ENCODE assay signal across 1 cellular context in the genomic region with DNA sequence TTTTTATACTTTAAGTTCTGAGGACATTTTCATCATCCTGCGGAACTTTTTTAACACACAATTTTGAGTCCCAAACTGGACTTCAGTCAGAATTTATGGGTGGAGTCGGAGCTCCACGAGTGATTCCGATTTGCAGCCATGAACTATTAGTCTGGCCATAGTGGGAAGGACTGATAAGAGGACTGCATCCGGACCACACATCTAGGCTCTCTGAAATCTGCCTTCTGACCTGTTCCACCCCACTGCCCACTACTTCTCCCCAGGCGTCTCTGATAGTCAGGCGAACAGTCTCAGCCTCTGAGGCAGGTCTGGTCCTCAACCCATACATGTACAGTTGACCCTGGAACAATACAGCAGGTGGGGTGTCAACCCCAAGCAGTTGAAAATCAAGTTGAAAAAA.
TF ChIP-seq lines count a peak whose summit lies in the region.

No MANE protein-coding gene starts in this region.

TF ChIP-seq in GM12878, 131 proteins besides CTCF, POLR2A, EP300 and RAD21 (continued from another document):
- TF ChIP-seq, protein P1, sequence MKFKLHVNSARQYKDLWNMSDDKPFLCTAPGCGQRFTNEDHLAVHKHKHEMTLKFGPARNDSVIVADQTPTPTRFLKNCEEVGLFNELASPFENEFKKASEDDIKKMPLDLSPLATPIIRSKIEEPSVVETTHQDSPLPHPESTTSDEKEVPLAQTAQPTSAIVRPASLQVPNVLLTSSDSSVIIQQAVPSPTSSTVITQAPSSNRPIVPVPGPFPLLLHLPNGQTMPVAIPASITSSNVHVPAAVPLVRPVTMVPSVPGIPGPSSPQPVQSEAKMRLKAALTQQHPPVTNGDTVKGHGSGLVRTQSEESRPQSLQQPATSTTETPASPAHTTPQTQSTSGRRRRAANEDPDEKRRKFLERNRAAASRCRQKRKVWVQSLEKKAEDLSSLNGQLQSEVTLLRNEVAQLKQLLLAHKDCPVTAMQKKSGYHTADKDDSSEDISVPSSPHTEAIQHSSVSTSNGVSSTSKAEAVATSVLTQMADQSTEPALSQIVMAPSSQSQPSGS (IDR thresholded peaks at IDR 0.05; ENCODE audit: low read length) = no peak
- TF ChIP-seq MTA2 (IDR thresholded peaks at IDR 0.05; ENCODE audit: low read depth) (no peak), POU2F2 (IDR thresholded peaks at IDR 0.05; ENCODE audit: borderline replicate concordance, low read depth, low read length) (no peak), SREBF2 (IDR thresholded peaks at IDR 0.05; ENCODE audit: low read length) (no peak), TCF3 (IDR thresholded peaks at IDR 0.05; ENCODE audit: borderline replicate concordance, insufficient read depth, low read depth, low read length) (no peak), BHLHE40 (IDR thresholded peaks at IDR 0.05; ENCODE audit: borderline replicate concordance in 1 of 2, low read depth in 2 of 2, low read length in 1 of 2) (no peak), SREBF1 (IDR thresholded peaks at IDR 0.05; ENCODE audit: low read length) (no peak)
- TF ChIP-seq, protein P2, sequence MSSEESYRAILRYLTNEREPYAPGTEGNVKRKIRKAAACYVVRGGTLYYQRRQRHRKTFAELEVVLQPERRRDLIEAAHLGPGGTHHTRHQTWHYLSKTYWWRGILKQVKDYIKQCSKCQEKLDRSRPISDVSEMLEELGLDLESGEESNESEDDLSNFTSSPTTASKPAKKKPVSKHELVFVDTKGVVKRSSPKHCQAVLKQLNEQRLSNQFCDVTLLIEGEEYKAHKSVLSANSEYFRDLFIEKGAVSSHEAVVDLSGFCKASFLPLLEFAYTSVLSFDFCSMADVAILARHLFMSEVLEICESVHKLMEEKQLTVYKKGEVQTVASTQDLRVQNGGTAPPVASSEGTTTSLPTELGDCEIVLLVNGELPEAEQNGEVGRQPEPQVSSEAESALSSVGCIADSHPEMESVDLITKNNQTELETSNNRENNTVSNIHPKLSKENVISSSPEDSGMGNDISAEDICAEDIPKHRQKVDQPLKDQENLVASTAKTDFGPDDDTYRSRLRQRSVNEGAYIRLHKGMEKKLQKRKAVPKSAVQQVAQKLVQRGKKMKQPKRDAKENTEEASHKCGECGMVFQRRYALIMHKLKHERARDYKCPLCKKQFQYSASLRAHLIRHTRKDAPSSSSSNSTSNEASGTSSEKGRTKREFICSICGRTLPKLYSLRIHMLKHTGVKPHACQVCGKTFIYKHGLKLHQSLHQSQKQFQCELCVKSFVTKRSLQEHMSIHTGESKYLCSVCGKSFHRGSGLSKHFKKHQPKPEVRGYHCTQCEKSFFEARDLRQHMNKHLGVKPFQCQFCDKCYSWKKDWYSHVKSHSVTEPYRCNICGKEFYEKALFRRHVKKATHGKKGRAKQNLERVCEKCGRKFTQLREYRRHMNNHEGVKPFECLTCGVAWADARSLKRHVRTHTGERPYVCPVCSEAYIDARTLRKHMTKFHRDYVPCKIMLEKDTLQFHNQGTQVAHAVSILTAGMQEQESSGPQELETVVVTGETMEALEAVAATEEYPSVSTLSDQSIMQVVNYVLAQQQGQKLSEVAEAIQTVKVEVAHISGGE (CRISPR knock-in tag; IDR thresholded peaks at IDR 0.05) = no peak
